1 cellular context compared by ENCODE assay signal in the genomic region with DNA sequence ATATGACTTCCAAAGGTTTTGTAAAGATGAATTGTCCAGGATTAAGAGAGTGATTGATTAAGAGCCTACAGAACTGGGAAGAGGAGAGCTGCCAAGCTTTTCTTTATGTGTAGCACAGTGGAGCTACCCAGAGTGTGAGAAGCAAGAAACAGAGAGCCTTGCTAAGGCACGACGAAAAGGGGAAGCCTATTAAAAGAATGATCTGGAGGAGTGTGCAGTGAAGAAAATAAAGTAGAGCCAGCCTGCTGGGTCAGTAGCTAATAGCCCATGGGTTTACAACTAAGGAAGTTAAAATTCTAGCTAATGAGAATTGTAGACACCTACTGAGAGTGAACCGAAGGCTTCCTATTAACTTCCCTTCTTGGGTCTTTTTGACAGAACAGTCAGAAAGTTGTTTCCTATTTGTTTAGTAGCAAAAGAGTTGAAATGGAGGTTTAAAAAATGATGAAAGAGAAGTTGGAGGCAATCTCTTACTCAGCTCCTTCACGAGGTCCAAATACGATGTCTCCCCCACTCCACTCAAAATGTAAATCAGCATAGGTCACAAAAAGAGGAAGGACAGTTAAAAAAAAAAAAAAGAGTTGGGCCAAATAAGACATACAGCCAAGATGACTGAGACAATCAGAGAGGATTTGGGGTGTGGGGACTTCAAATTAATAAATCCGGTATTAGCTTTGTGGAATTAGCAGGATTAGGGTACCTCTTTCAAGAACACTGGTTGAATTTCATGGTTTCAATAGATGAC.
TF ChIP-seq lines count a peak whose summit lies in the region.

No MANE protein-coding gene starts in this region.

TF ChIP-seq in A549, 52 proteins besides CTCF, POLR2A, EP300 and RAD21 (continued from another document):
- TF ChIP-seq, protein P1, sequence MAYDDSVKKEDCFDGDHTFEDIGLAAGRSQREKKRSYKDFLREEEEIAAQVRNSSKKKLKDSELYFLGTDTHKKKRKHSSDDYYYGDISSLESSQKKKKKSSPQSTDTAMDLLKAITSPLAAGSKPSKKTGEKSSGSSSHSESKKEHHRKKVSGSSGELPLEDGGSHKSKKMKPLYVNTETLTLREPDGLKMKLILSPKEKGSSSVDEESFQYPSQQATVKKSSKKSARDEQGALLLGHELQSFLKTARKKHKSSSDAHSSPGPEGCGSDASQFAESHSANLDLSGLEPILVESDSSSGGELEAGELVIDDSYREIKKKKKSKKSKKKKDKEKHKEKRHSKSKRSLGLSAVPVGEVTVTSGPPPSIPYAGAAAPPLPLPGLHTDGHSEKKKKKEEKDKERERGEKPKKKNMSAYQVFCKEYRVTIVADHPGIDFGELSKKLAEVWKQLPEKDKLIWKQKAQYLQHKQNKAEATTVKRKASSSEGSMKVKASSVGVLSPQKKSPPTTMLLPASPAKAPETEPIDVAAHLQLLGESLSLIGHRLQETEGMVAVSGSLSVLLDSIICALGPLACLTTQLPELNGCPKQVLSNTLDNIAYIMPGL (CRISPR knock-in tag; IDR thresholded peaks at IDR 0.05; ENCODE audit: borderline replicate concordance), result no peak
- TF ChIP-seq, protein P2, sequence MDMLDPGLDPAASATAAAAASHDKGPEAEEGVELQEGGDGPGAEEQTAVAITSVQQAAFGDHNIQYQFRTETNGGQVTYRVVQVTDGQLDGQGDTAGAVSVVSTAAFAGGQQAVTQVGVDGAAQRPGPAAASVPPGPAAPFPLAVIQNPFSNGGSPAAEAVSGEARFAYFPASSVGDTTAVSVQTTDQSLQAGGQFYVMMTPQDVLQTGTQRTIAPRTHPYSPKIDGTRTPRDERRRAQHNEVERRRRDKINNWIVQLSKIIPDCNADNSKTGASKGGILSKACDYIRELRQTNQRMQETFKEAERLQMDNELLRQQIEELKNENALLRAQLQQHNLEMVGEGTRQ (IDR thresholded peaks at IDR 0.05), result no peak
- TF ChIP-seq RNF2 (IDR thresholded peaks at IDR 0.05; ENCODE audit: borderline replicate concordance, low read depth), result no peak
- TF ChIP-seq FOSL2 (IDR thresholded peaks at IDR 0.05), result no peak
- no peak for TF ChIP-seq FOSL2 (CRISPR knock-in tag; IDR thresholded peaks at IDR 0.05)
- no peak for TF ChIP-seq SMC3 (IDR thresholded peaks at IDR 0.05)
